9 cellular contexts compared by ENCODE assay signal in genomic region chr9:94029932-94030317, GRCh38. TPM values are rescaled to one million over a fixed set of nuclear protein-coding genes. Genes with fewer than 3 reads are reported as not detected.
A peak's percentile ranks its signal among the peaks of the same experiment; 100 is the strongest.
DNase-seq lines count a peak whose midpoint lies in the region; ATAC-seq, FAIRE-seq and TF ChIP-seq lines count a peak whose summit lies in the region.
"Had no signal": no experiment of that assay in that cellular context is flagged by ENCODE, and none has a peak within 500 bp of the region (broad histone marks: within the 10 kb centered on the region; RNA-seq: fewer than 3 reads in every experiment).

No MANE protein-coding gene starts in this region.

- POLR2A ChIA-PET in OCI-LY7 (lab: Charles Lee) = no interaction called here

- H3K9me3 ChIP-seq in ES-I3 (ENCODE audit: control insufficient read depth, insufficient read depth, low read length) = no peaks in the 10 kb centered on the region
- H3K9me3 ChIP-seq in OCI-LY7 (ENCODE audit: low read length) = peaks cover 11% of the 10 kb centered on the region; the same call in 1 of the 2 replicates
- no peaks in the 10 kb centered on the region for H3K9me3 ChIP-seq in pancreas

- H3K27ac ChIP-seq in OCI-LY7 (ENCODE audit: low read depth, low read length, poor library complexity, severe bottlenecking) = no peak overlapping the region
- peak overlapping the region; percentile 53 to 75 (median 64) for H3K27ac ChIP-seq in pancreas

- no peak for TF ChIP-seq CTCF in OCI-LY7 (conservative IDR thresholded peaks at IDR 0.05; ENCODE audit: low read length)
- TF ChIP-seq CTCF in epithelial cell of esophagus (IDR thresholded peaks at IDR 0.05; ENCODE audit: insufficient read depth, low read depth, low read length, missing control alignments) = no peak
- no peak for TF ChIP-seq CTCF in pancreas (IDR thresholded peaks at IDR 0.05)

- ATAC-seq in pancreas = no peak

- no peaks in the 10 kb centered on the region for H3K9me2 ChIP-seq in OCI-LY7 (ENCODE audit: insufficient read depth, low read length)

- FAIRE-seq in pancreas (lab: Jason Lieb, UNC) = no peak

- H3K36me3 ChIP-seq in ES-I3 (ENCODE audit: insufficient read depth, low read length) (no peaks in the 10 kb centered on the region), OCI-LY7 (ENCODE audit: insufficient read depth, low read length) (no peaks in the 10 kb centered on the region), pancreas (no peaks in the 10 kb centered on the region)

- no peaks in the 10 kb centered on the region for H4K20me1 ChIP-seq in OCI-LY7 (ENCODE audit: insufficient read depth, low read length)

- H3K27me3 ChIP-seq in pancreas = no peaks in the 10 kb centered on the region

- H3K4me1 ChIP-seq in ES-I3 (ENCODE audit: insufficient read depth, low read length) = no peaks in the 10 kb centered on the region
- H3K4me1 ChIP-seq in OCI-LY7 (ENCODE audit: insufficient read depth, low read length, poor library complexity, severe bottlenecking) = peaks cover 7% of the 10 kb centered on the region
- peaks cover 0 to 8% (median 0%) of the 10 kb centered on the region in 3 donors for H3K4me1 ChIP-seq in pancreas

- no peak for DNase-seq in OCI-LY7 (ENCODE audit: low spot score)
- DNase-seq in epithelial cell of esophagus (ENCODE audit: low read depth) = no peak
- DNase-seq in pancreas = no peak
- DNase-seq in iPS-NIHi11 (ENCODE audit: low spot score) = no peak
- no peak for DNase-seq in stimulated activated CD8-positive, alpha-beta memory T cell treated with anti-CD3 and anti-CD28 coated beads, Interleukin-4, amount 100 ng/mL, for 48 hours
- DNase-seq in dermis blood vessel endothelial cell = no peak
- DNase-seq in SHP77 (lab: John Stamatoyannopoulos, UW) = no peak
- DNase-seq: GOT3 had no signal

- peak overlapping the region; percentile 71 for H3K4me2 ChIP-seq in OCI-LY7 (ENCODE audit: low read length)

- TSS peak; percentile 71 for BruUV-seq in OCI-LY7 (replicated peaks; lab: Mats Ljungman, UMichigan)

- 19 to 24% methylated on average over 6 of the region's 6 CpGs for WGBS in pancreas, 2 donors

- no peaks in the 10 kb centered on the region for H3K79me2 ChIP-seq in OCI-LY7 (ENCODE audit: insufficient read depth, low read depth, low read length)

- peak overlapping the region; percentile 89 for H3K9ac ChIP-seq in ES-I3 (ENCODE audit: low read depth, low read length)

- H3K4me3 ChIP-seq in OCI-LY7 (ENCODE audit: low read depth, low read length, poor library complexity, severe bottlenecking) (peak overlapping the region; percentile 69), epithelial cell of esophagus (ENCODE audit: low read length) (peak overlapping the region; percentile 80), pancreas (peak overlapping the region; percentile 77 to 97 (median 84))

- peak overlapping the region; percentile 86 for H2AFZ ChIP-seq in OCI-LY7 (ENCODE audit: low read length)

- CTCF ChIA-PET in OCI-LY7 (lab: Charles Lee; ENCODE audit: unreplicated experiment) = no interaction called here

- intact Hi-C loops in OCI-LY7 (cut with micrococcal nuclease; ENCODE audit: unreplicated experiment) (no loop called here), pancreas (cut with DNase I) (no loop called here)

RNA-seq across cellular contexts. Expression of gene PTPDC1, which starts 54.3 kb away (rescaled TPM):
- 2.9 and 3.6 TPM in 2 replicates for total RNA-seq in OCI-LY7 (2014; rRNA removed; shearing (Covaris generic))
- 5.0 and 7.0 TPM in 2 replicates for total RNA-seq in OCI-LY7 (2022)
- total RNA-seq in pancreas = 1 to 10 TPM; 2.6 to 5.6 (median 4.2) TPM
- polyA plus RNA-seq in pancreas = 1 to 10 TPM; 2.4 to 4.2 TPM
- 5.9 and 7.0 TPM in 2 replicates for total RNA-seq in dermis blood vessel endothelial cell
